19 cellular contexts compared by ENCODE assay signal in genomic region chr16:75762746-75763145, GRCh38. TPM values are rescaled to one million over a fixed set of nuclear protein-coding genes. Genes with fewer than 3 reads are reported as not detected.
DNase-seq lines count a peak whose midpoint lies in the region; ATAC-seq and TF ChIP-seq lines count a peak whose summit lies in the region.
"Had no signal": no experiment of that assay in that cellular context is flagged by ENCODE, and none has a peak within 500 bp of the region (broad histone marks: within the 10 kb centered on the region; RNA-seq: fewer than 3 reads in every experiment).

No MANE protein-coding gene starts in this region.

- H3K4me3 ChIP-seq in DOHH2 (ENCODE audit: low read length) (peak overlapping the region; percentile 38), Karpas-422 (ENCODE audit: low read length) (no peak overlapping the region), OCI-LY7 (ENCODE audit: low read depth, low read length, poor library complexity, severe bottlenecking) (no peak overlapping the region)
- H3K4me3 ChIP-seq: GM23248 had no signal

- intact Hi-C loops in OCI-LY7 (cut with micrococcal nuclease; ENCODE audit: unreplicated experiment) (loop anchor here (1.0 to 10.0 kb wide), 4 partner anchors 206 to 530 kb away; partner anchors contain the start of gene TMEM231), left ventricle myocardium superior (cut with micrococcal nuclease) (loop anchor here (5.0 kb wide), 1 partner anchor 290 kb away; no protein-coding TSS in a partner anchor)

- H3K27ac ChIP-seq in DOHH2 (ENCODE audit: low read depth, low read length) (peak overlapping the region; percentile 80), Karpas-422 (ENCODE audit: low read length) (peak overlapping the region; percentile 74), OCI-LY7 (ENCODE audit: low read depth, low read length, poor library complexity, severe bottlenecking) (peak overlapping the region; percentile 45)
- H3K27ac ChIP-seq: 22Rv1, GM23248 had no signal

- peak overlapping the region; percentile 12; the same call in 1 of the 2 replicates for H3K9ac ChIP-seq in Karpas-422 (ENCODE audit: low read length)
- H3K9ac ChIP-seq: GM23248 had no signal

- peaks cover 15% of the 10 kb centered on the region for H3F3A ChIP-seq in DOHH2 (ENCODE audit: control insufficient read depth, insufficient read depth)

- TF ChIP-seq CTCF in DOHH2 (IDR thresholded peaks at IDR 0.05; ENCODE audit: low read depth, low read length, poor library complexity, severe bottlenecking) (no peak), OCI-LY7 (conservative IDR thresholded peaks at IDR 0.05; ENCODE audit: low read length) (peak; percentile 61)

- H3K4me2 ChIP-seq in DOHH2 (ENCODE audit: low read length) (peak overlapping the region; percentile 67), Karpas-422 (ENCODE audit: low read depth, low read length, poor library complexity, severe bottlenecking) (peak overlapping the region; percentile 60), OCI-LY7 (ENCODE audit: low read length) (peak overlapping the region; percentile 66)

- no peaks in the 10 kb centered on the region for H3K27me3 Mint-ChIP-seq in memory B cell
- H3K27me3 Mint-ChIP-seq: CD4-positive, alpha-beta memory T cell had no signal

- CTCF ChIA-PET in OCI-LY7 (lab: Charles Lee; ENCODE audit: unreplicated experiment) = no interaction called here

- POLR2A ChIA-PET in OCI-LY7 (lab: Charles Lee) = interaction anchor here (0.6 to 3.1 kb wide), 6 partner anchors 11 to 1450 kb away, joined by 3 to 15 read pairs (median 4); partner anchors contain the start of gene ADAT1

- DNase-seq in Karpas-422 (peak; percentile 64), OCI-LY7 (ENCODE audit: low spot score) (peak; percentile 20), memory B cell (ENCODE audit: low spot score in 2 of 2) (no peak), left ventricle myocardium superior (no peak), SIG-M5 (lab: John Stamatoyannopoulos, UW) (no peak)
- DNase-seq: Calu3; CD4-positive, alpha-beta memory T cell; COR-L47; DMS53; DMS79 treated with DMSO at 0.1 percent for 48 hours; GM23248 had no signal

- no peak overlapping the region for H3K4me3 Mint-ChIP-seq in memory B cell
- H3K4me3 Mint-ChIP-seq: CD4-positive, alpha-beta memory T cell had no signal

- H3K27ac Mint-ChIP-seq in memory B cell = peak overlapping the region; percentile 95
- H3K27ac Mint-ChIP-seq: CD4-positive, alpha-beta memory T cell had no signal

- BruUV-seq in OCI-LY7 (replicated peaks; lab: Mats Ljungman, UMichigan) = no TSS peak

- no peaks in the 10 kb centered on the region for H4K20me1 ChIP-seq in DOHH2 (ENCODE audit: control insufficient read depth, insufficient read depth, low read depth, low read length)
- H4K20me1 ChIP-seq in Karpas-422 (ENCODE audit: insufficient read depth, low read depth, low read length) = no peaks in the 10 kb centered on the region
- H4K20me1 ChIP-seq in OCI-LY7 (ENCODE audit: insufficient read depth, low read length) = no peaks in the 10 kb centered on the region

- H3K27me3 ChIP-seq in DOHH2 (ENCODE audit: control insufficient read depth, low read length) (no peaks in the 10 kb centered on the region), Karpas-422 (ENCODE audit: low read length) (no peaks in the 10 kb centered on the region)

- H3K79me2 ChIP-seq in DOHH2 (ENCODE audit: control insufficient read depth, low read length) (no peaks in the 10 kb centered on the region), Karpas-422 (ENCODE audit: low read length) (no peaks in the 10 kb centered on the region), OCI-LY7 (ENCODE audit: insufficient read depth, low read depth, low read length) (no peaks in the 10 kb centered on the region)

- no peaks in the 10 kb centered on the region for H3K36me3 Mint-ChIP-seq in memory B cell
- H3K36me3 Mint-ChIP-seq: CD4-positive, alpha-beta memory T cell had no signal

- H3K9me2 ChIP-seq in DOHH2 (replicated peaks; ENCODE audit: control insufficient read depth, low read length) (no peaks in the 10 kb centered on the region), Karpas-422 (replicated peaks; ENCODE audit: insufficient read depth, low read length) (no peaks in the 10 kb centered on the region), OCI-LY7 (ENCODE audit: insufficient read depth, low read length) (no peaks in the 10 kb centered on the region)

- H3K4me1 ChIP-seq in DOHH2 (ENCODE audit: control insufficient read depth, low read length) = peaks cover 82% of the 10 kb centered on the region
- H3K4me1 ChIP-seq in Karpas-422 (ENCODE audit: low read length) = peaks cover 46% of the 10 kb centered on the region
- H3K4me1 ChIP-seq in OCI-LY7 (ENCODE audit: insufficient read depth, low read length, poor library complexity, severe bottlenecking) = peaks cover 45% of the 10 kb centered on the region

- H3K9me3 ChIP-seq in DOHH2 (ENCODE audit: control insufficient read depth, insufficient read depth, low read length) (no peaks in the 10 kb centered on the region), Karpas-422 (ENCODE audit: low read length) (no peaks in the 10 kb centered on the region), OCI-LY7 (ENCODE audit: low read length) (no peaks in the 10 kb centered on the region)

- H2AFZ ChIP-seq in Karpas-422 (ENCODE audit: low read length) (peak overlapping the region; percentile 90), OCI-LY7 (ENCODE audit: low read length) (peak overlapping the region; percentile 87)
- H2AFZ ChIP-seq: GM23248 had no signal

- no peak for ATAC-seq in memory B cell (ENCODE audit: low read depth)
- ATAC-seq in left ventricle myocardium superior = no peak
- ATAC-seq in HG02870 (IDR thresholded peaks at IDR 0.05; ENCODE audit: unreplicated experiment) = no peak
- no peak for ATAC-seq in esophagus mucosa
- ATAC-seq: GM12878, HCT116 had no signal

- H3K9me3 Mint-ChIP-seq in memory B cell = peaks cover 2% of the 10 kb centered on the region
- H3K9me3 Mint-ChIP-seq: CD4-positive, alpha-beta memory T cell had no signal

- H3K36me3 ChIP-seq in DOHH2 (ENCODE audit: control insufficient read depth, low read length) (no peaks in the 10 kb centered on the region), Karpas-422 (ENCODE audit: insufficient read depth, low read length) (no peaks in the 10 kb centered on the region), OCI-LY7 (ENCODE audit: insufficient read depth, low read length) (no peaks in the 10 kb centered on the region)

- peaks cover 22% of the 10 kb centered on the region for H3K4me1 Mint-ChIP-seq in memory B cell

RNA-seq across cellular contexts. Expression of gene CPHXL, which starts 36.5 kb away (rescaled TPM):
- total RNA-seq in Karpas-422 (2014; rRNA removed; shearing (Covaris generic); ENCODE audit: low replicate concordance) = not detected in 2 replicates
- total RNA-seq in OCI-LY7 (2014; rRNA removed; shearing (Covaris generic)) = not detected in 2 replicates
- total RNA-seq in OCI-LY7 (2022) (not detected in 2 replicates), left ventricle myocardium superior (not detected), esophagus mucosa (not detected)
- total RNA-seq: Calu3; CD4-positive, alpha-beta memory T cell; GM12878; GM23248; H1; H7 had no signal

Comparison
In these comparisons a context has a peak if more than half of its experiments do, and no peak if none do; other contexts are left out.
1. DNase-seq: peak in Karpas-422 (single experiment) and OCI-LY7 (single experiment); none in memory B cell (0 of 2), left ventricle myocardium superior (single experiment) and SIG-M5 (single experiment).
2. Peak in every context shown above with its lines, with median percentiles within 50 percentile points of each other: H3K27ac ChIP-seq and H3K4me2 ChIP-seq.